In genomic region chr11:9772218-9772617, GRCh38 we compare ENCODE assay signal across 24 cellular contexts.
"Had no signal": no experiment of that assay in that cellular context is flagged by ENCODE, and none has a peak within 500 bp of the region (broad histone marks: within the 10 kb centered on the region; RNA-seq: fewer than 3 reads in every experiment).

No MANE protein-coding gene starts in this region.

- H3K36me3 Mint-ChIP-seq: activated CD8-positive, alpha-beta memory T cell treated with anti-CD3 and anti-CD28 coated beads, Interleukin-2, amount 10 ng/mL, durations not matched to agents 7 days and 5 days had no signal

- H3K27me3 Mint-ChIP-seq: activated B cell treated with CpG ODN at 0.5 μM for 24 hours; activated CD4-positive, alpha-beta T cell treated with anti-CD3 and anti-CD28 coated beads, Interleukin-2, amount 10 ng/mL, durations not matched to agents 24 days and 14 days; activated CD8-positive, alpha-beta memory T cell treated with anti-CD3 and anti-CD28 coated beads, Interleukin-2, amount 10 ng/mL, durations not matched to agents 7 days and 5 days; activated naive CD4-positive, alpha-beta T cell treated with anti-CD3 and anti-CD28 coated beads, Interleukin-2, amount 50 U/mL, for 24 hours; activated T-cell treated with anti-CD3 and anti-CD28 coated beads, Interleukin-2, amount 50 U/mL, for 24 hours; central memory CD8-positive, alpha-beta T cell had no signal

- H3K27ac Mint-ChIP-seq: activated B cell treated with CpG ODN at 0.5 μM for 24 hours; activated CD4-positive, alpha-beta T cell treated with anti-CD3 and anti-CD28 coated beads, Interleukin-2, amount 10 ng/mL, durations not matched to agents 24 days and 14 days; activated CD8-positive, alpha-beta memory T cell treated with anti-CD3 and anti-CD28 coated beads, Interleukin-2, amount 10 ng/mL, durations not matched to agents 7 days and 5 days; activated naive CD4-positive, alpha-beta T cell treated with anti-CD3 and anti-CD28 coated beads, Interleukin-2, amount 50 U/mL, for 24 hours; activated T-cell treated with anti-CD3 and anti-CD28 coated beads, Interleukin-2, amount 50 U/mL, for 24 hours; activated T-helper 1 cell treated with anti-CD3 and anti-CD28 coated beads, Interleukin-12 subunit alpha, Interleukin-12 subunit beta, Interleukin-2, Interleukin-4 antibody, amounts not matched to agents 30 ng/mL and 10 ng/mL and 1 ng/mL, durations not matched to agents 14 hours and 24 hours and 36 hours; T-helper 1 cell treated with Interleukin-12 subunit alpha and Interleukin-12 subunit beta and Interleukin-4 antibody, amounts not matched to agents 30 μg/mL and 1 μg/mL, for 36 hours had no signal

- H3K27ac ChIP-seq: body of pancreas had no signal

- H3K9me3 Mint-ChIP-seq: activated B cell treated with CpG ODN at 0.5 μM for 24 hours; activated CD4-positive, alpha-beta T cell treated with anti-CD3 and anti-CD28 coated beads, Interleukin-2, amount 10 ng/mL, durations not matched to agents 24 days and 14 days; activated naive CD4-positive, alpha-beta T cell treated with anti-CD3 and anti-CD28 coated beads, Interleukin-2, amount 50 U/mL, for 24 hours; activated T-cell treated with anti-CD3 and anti-CD28 coated beads, Interleukin-2, amount 50 U/mL, for 24 hours; activated T-helper 1 cell treated with anti-CD3 and anti-CD28 coated beads, Interleukin-12 subunit alpha, Interleukin-12 subunit beta, Interleukin-2, Interleukin-4 antibody, amounts not matched to agents 30 ng/mL and 10 ng/mL and 1 ng/mL, durations not matched to agents 14 hours and 24 hours and 36 hours; central memory CD8-positive, alpha-beta T cell; T-helper 1 cell treated with Interleukin-12 subunit alpha and Interleukin-12 subunit beta and Interleukin-4 antibody, amounts not matched to agents 30 μg/mL and 1 μg/mL, for 36 hours had no signal

- H3K4me1 Mint-ChIP-seq: activated CD4-positive, alpha-beta T cell treated with anti-CD3 and anti-CD28 coated beads, Interleukin-2, amount 10 ng/mL, durations not matched to agents 24 days and 14 days; activated CD8-positive, alpha-beta memory T cell treated with anti-CD3 and anti-CD28 coated beads, Interleukin-2, amount 10 ng/mL, durations not matched to agents 7 days and 5 days; activated naive CD4-positive, alpha-beta T cell treated with anti-CD3 and anti-CD28 coated beads, Interleukin-2, amount 50 U/mL, for 24 hours; central memory CD8-positive, alpha-beta T cell had no signal

- ATAC-seq: activated CD8-positive, alpha-beta memory T cell treated with anti-CD3 and anti-CD28 coated beads, Interleukin-2, amount 10 ng/mL, durations not matched to agents 7 days and 5 days; body of pancreas; PC-3 had no signal

- H3K4me3 Mint-ChIP-seq: activated B cell treated with CpG ODN at 0.5 μM for 24 hours; activated CD4-positive, alpha-beta T cell treated with anti-CD3 and anti-CD28 coated beads, Interleukin-2, amount 10 ng/mL, durations not matched to agents 24 days and 14 days; activated CD8-positive, alpha-beta memory T cell treated with anti-CD3 and anti-CD28 coated beads, Interleukin-2, amount 10 ng/mL, durations not matched to agents 7 days and 5 days; activated naive CD4-positive, alpha-beta T cell treated with anti-CD3 and anti-CD28 coated beads, Interleukin-2, amount 50 U/mL, for 24 hours; activated T-cell treated with anti-CD3 and anti-CD28 coated beads, Interleukin-2, amount 50 U/mL, for 24 hours; activated T-helper 1 cell treated with anti-CD3 and anti-CD28 coated beads, Interleukin-12 subunit alpha, Interleukin-12 subunit beta, Interleukin-2, Interleukin-4 antibody, amounts not matched to agents 30 ng/mL and 10 ng/mL and 1 ng/mL, durations not matched to agents 14 hours and 24 hours and 36 hours; central memory CD8-positive, alpha-beta T cell; T-helper 1 cell treated with Interleukin-12 subunit alpha and Interleukin-12 subunit beta and Interleukin-4 antibody, amounts not matched to agents 30 μg/mL and 1 μg/mL, for 36 hours had no signal

- DNase-seq: activated B cell treated with CpG ODN at 0.5 μM for 24 hours; activated CD4-positive, alpha-beta T cell treated with anti-CD3 and anti-CD28 coated beads for 1 hour; activated CD4-positive, alpha-beta T cell treated with anti-CD3 and anti-CD28 coated beads, Interleukin-2, amount 10 ng/mL, durations not matched to agents 24 days and 14 days; activated CD4-positive, alpha-beta T cell treated with anti-CD3 and anti-CD28 coated beads, Interleukin-2, amount 50 U/mL, for 48 hours; activated CD8-positive, alpha-beta memory T cell treated with anti-CD3 and anti-CD28 coated beads, Interleukin-2, amount 10 ng/mL, durations not matched to agents 7 days and 5 days; activated effector memory CD4-positive, alpha-beta T cell treated with Interleukin-2 at 50 U/mL for 16 hours; activated naive CD4-positive, alpha-beta T cell; activated T-cell treated with anti-CD3 and anti-CD28 coated beads, Interleukin-2, amount 50 U/mL, for 24 hours; amniotic stem cell; body of pancreas; Kasumi-1; KBM-7; NCI-H1092 treated with DMSO at 0.1 percent for 48 hours; NCI-H1436; NCI-H1694 treated with DMSO at 0.1 percent for 48 hours; NCI-H2081; NCI-H446; NCI-H774; PC-3; SHP77 treated with DMSO at 0.1 percent for 48 hours had no signal
